Comparison of ENCODE assay signal across 19 cellular contexts in genomic region chr15:99427668-99428361, GRCh38.
DNase-seq lines count a peak whose midpoint lies in the region; ATAC-seq and TF ChIP-seq lines count a peak whose summit lies in the region.
"Had no signal": no experiment of that assay in that cellular context is flagged by ENCODE, and none has a peak within 500 bp of the region (broad histone marks: within the 10 kb centered on the region; RNA-seq: fewer than 3 reads in every experiment).

No MANE protein-coding gene starts in this region.

- no peak overlapping the region for H3K27ac ChIP-seq in IMR-90 (ENCODE audit: insufficient read depth, low read length)
- H3K27ac ChIP-seq in gastroesophageal sphincter: no peak overlapping the region

- H2BK20ac ChIP-seq in IMR-90 (ENCODE audit: low read depth, low read length): no peak overlapping the region

- H3K9me3 ChIP-seq in IMR-90 (ENCODE audit: control insufficient read depth, insufficient read depth, low read length): no peaks in the 10 kb centered on the region
- H3K9me3 ChIP-seq in gastroesophageal sphincter: no peaks in the 10 kb centered on the region

- no peaks in the 10 kb centered on the region for H3K36me3 Mint-ChIP-seq in activated naive CD4-positive, alpha-beta T cell treated with anti-CD3 and anti-CD28 coated beads, Interleukin-2, amount 10 ng/mL, durations not matched to agents 7 days and 5 days
- H3K36me3 Mint-ChIP-seq in activated naive CD4-positive, alpha-beta T cell treated with anti-CD3 and anti-CD28 coated beads for 36 hours (ENCODE audit: low read depth): no peaks in the 10 kb centered on the region
- H3K36me3 Mint-ChIP-seq in dendritic cell treated with granulocyte-macrophage colony-stimulating factor and Interleukin-4, amounts not matched to agents 40 ng/mL and 50 ng/mL, for 4 days (ENCODE audit: low read depth): no peaks in the 10 kb centered on the region
- H3K36me3 Mint-ChIP-seq: CD8-positive, alpha-beta memory T cell; immature natural killer cell; naive thymus-derived CD8-positive, alpha-beta T cell had no signal

- no TSS peak for BruUV-seq in IMR-90 (replicated peaks; lab: Mats Ljungman, UMichigan)

- in situ Hi-C loops in IMR-90 (cut with MboI; ENCODE audit: low sequenced_read_pairs): no loop called here

- no peak overlapping the region for H3K23ac ChIP-seq in IMR-90 (ENCODE audit: low read depth, low read length)

- H3K4me3 ChIP-seq in IMR-90 (ENCODE audit: insufficient read depth, low read depth, low read length) (no peak overlapping the region), gastroesophageal sphincter (no peak overlapping the region)

- no peak overlapping the region for H3K14ac ChIP-seq in IMR-90 (replicated peaks; ENCODE audit: low read depth, low read length)

- dilution Hi-C loops in IMR-90 (cut with HindIII; ENCODE audit: low sequenced_read_pairs, unreplicated experiment): no loop called here

- no peak for TF ChIP-seq EP300 in gastroesophageal sphincter (IDR thresholded peaks at IDR 0.05)

- peaks cover 16% of the 10 kb centered on the region for H3K27me3 Mint-ChIP-seq in activated naive CD4-positive, alpha-beta T cell treated with anti-CD3 and anti-CD28 coated beads, Interleukin-2, amount 10 ng/mL, durations not matched to agents 7 days and 5 days
- H3K27me3 Mint-ChIP-seq in activated naive CD4-positive, alpha-beta T cell treated with anti-CD3 and anti-CD28 coated beads for 36 hours (ENCODE audit: low read depth): no peaks in the 10 kb centered on the region
- peaks cover 6% of the 10 kb centered on the region for H3K27me3 Mint-ChIP-seq in dendritic cell treated with granulocyte-macrophage colony-stimulating factor and Interleukin-4, amounts not matched to agents 40 ng/mL and 50 ng/mL, for 4 days
- H3K27me3 Mint-ChIP-seq: activated CD8-positive, alpha-beta T cell treated with anti-CD3 and anti-CD28 coated beads for 36 hours; naive thymus-derived CD8-positive, alpha-beta T cell had no signal

- H3K36me3 ChIP-seq in IMR-90 (ENCODE audit: control insufficient read depth, insufficient read depth, low read length) (no peaks in the 10 kb centered on the region), gastroesophageal sphincter (no peaks in the 10 kb centered on the region)

- H4K91ac ChIP-seq in IMR-90 (ENCODE audit: insufficient read depth, low read depth, low read length): no peak overlapping the region

- peak overlapping the region; percentile 6 for H2AFZ ChIP-seq in IMR-90 (replicated peaks; ENCODE audit: low read length, poor library complexity)

- peak; percentile 8 for DNase-seq in activated naive CD4-positive, alpha-beta T cell treated with anti-CD3 and anti-CD28 coated beads, Interleukin-2, amount 10 ng/mL, durations not matched to agents 7 days and 5 days
- no peak for DNase-seq in activated naive CD4-positive, alpha-beta T cell treated with anti-CD3 and anti-CD28 coated beads for 36 hours
- DNase-seq in IMR-90 (no peak), sciatic nerve (ENCODE audit: low spot score) (peak; percentile 53)
- DNase-seq: activated CD8-positive, alpha-beta T cell treated with anti-CD3 and anti-CD28 coated beads for 36 hours; activated gamma-delta T cell treated with Interleukin-2 at 50 U/mL for 16 hours; CD8-positive, alpha-beta memory T cell; DMS79; endodermal cell; HCEC 1CT; immature natural killer cell; NCI-H1417; small intestine; stimulated activated CD4-positive, alpha-beta T cell treated with anti-CD3 and anti-CD28 coated beads, Interleukin-4, amount 100 ng/mL, for 24 hours; substantia nigra had no signal

- no peaks in the 10 kb centered on the region for H3K9me3 Mint-ChIP-seq in activated naive CD4-positive, alpha-beta T cell treated with anti-CD3 and anti-CD28 coated beads, Interleukin-2, amount 10 ng/mL, durations not matched to agents 7 days and 5 days
- H3K9me3 Mint-ChIP-seq in activated naive CD4-positive, alpha-beta T cell treated with anti-CD3 and anti-CD28 coated beads for 36 hours: no peaks in the 10 kb centered on the region
- no peaks in the 10 kb centered on the region for H3K9me3 Mint-ChIP-seq in dendritic cell treated with granulocyte-macrophage colony-stimulating factor and Interleukin-4, amounts not matched to agents 40 ng/mL and 50 ng/mL, for 4 days
- H3K9me3 Mint-ChIP-seq: activated CD8-positive, alpha-beta T cell treated with anti-CD3 and anti-CD28 coated beads for 36 hours; endodermal cell; naive thymus-derived CD8-positive, alpha-beta T cell had no signal

- H3K79me1 ChIP-seq in IMR-90 (ENCODE audit: low read depth in 1 of 2, low read length in 2 of 2): no peaks in the 10 kb centered on the region

- H3K27me3 ChIP-seq in IMR-90 (ENCODE audit: control insufficient read depth, insufficient read depth, low read length): no peaks in the 10 kb centered on the region
- no peaks in the 10 kb centered on the region for H3K27me3 ChIP-seq in gastroesophageal sphincter

- H3K4me3 Mint-ChIP-seq in activated naive CD4-positive, alpha-beta T cell treated with anti-CD3 and anti-CD28 coated beads, Interleukin-2, amount 10 ng/mL, durations not matched to agents 7 days and 5 days: no peak overlapping the region
- no peak overlapping the region for H3K4me3 Mint-ChIP-seq in activated naive CD4-positive, alpha-beta T cell treated with anti-CD3 and anti-CD28 coated beads for 36 hours
- H3K4me3 Mint-ChIP-seq in dendritic cell treated with granulocyte-macrophage colony-stimulating factor and Interleukin-4, amounts not matched to agents 40 ng/mL and 50 ng/mL, for 4 days: no peak overlapping the region
- H3K4me3 Mint-ChIP-seq: activated CD8-positive, alpha-beta T cell treated with anti-CD3 and anti-CD28 coated beads for 36 hours; CD8-positive, alpha-beta memory T cell; endodermal cell; immature natural killer cell had no signal

- no peak overlapping the region for H2BK120ac ChIP-seq in IMR-90 (ENCODE audit: low read depth, low read length)

- no peak overlapping the region for H3K56ac ChIP-seq in IMR-90 (ENCODE audit: extremely low read depth, insufficient read depth, low read length)

- H2AK9ac ChIP-seq in IMR-90 (replicated peaks; ENCODE audit: low read depth, low read length, poor library complexity): no peak overlapping the region

- no peak for TF ChIP-seq POLR2A in IMR-90 (IDR thresholded peaks at IDR 0.05; ENCODE audit: low read depth, low read length)
- TF ChIP-seq POLR2A in gastroesophageal sphincter (IDR thresholded peaks at IDR 0.05): no peak

- no peaks in the 10 kb centered on the region for H4K20me1 ChIP-seq in IMR-90 (ENCODE audit: insufficient read depth, low read length)

- H3K9ac ChIP-seq in IMR-90 (ENCODE audit: low read depth, low read length): no peak overlapping the region

- 0 out of 2 replicates have a peak overlapping the region, but pooled peaks have one; percentile 57 for H2AK5ac ChIP-seq in IMR-90 (ENCODE audit: low read depth, low read length)

- no peak overlapping the region for H4K5ac ChIP-seq in IMR-90 (ENCODE audit: low read depth, low read length)

- no peak overlapping the region for H3K18ac ChIP-seq in IMR-90 (ENCODE audit: low read depth, low read length)

- H3K4me2 ChIP-seq in IMR-90 (ENCODE audit: low read depth, low read length): no peak overlapping the region

- H3K4me1 ChIP-seq in IMR-90 (ENCODE audit: control insufficient read depth, insufficient read depth, low read length) (peaks cover 11% of the 10 kb centered on the region), gastroesophageal sphincter (peaks cover 0 to 26% (median 13%) of the 10 kb centered on the region in 3 donors)

- H2BK15ac ChIP-seq in IMR-90 (ENCODE audit: low read depth, low read length): no peak overlapping the region

- no peak overlapping the region for H4K8ac ChIP-seq in IMR-90 (ENCODE audit: low read depth in 2 of 2, low read length in 2 of 2)

- 94% methylated on average over 16 of the region's 22 CpGs; no CpG with 5 or more reads in 1 of the 2 experiments for WGBS in IMR-90 (ENCODE audit: extremely low coverage in 2 of 2, insufficient read length in 1 of 2), 2 experiments
- 89 to 90% methylated on average over 12 to 19 of the region's 22 CpGs for WGBS in gastroesophageal sphincter (ENCODE audit: low coverage in 1 of 2), 2 donors

- no peak for TF ChIP-seq RAD21 in IMR-90 (IDR thresholded peaks at IDR 0.05; ENCODE audit: low read length)

- CTCF ChIA-PET in activated naive CD4-positive, alpha-beta T cell treated with anti-CD3 and anti-CD28 coated beads, Interleukin-2, amount 10 ng/mL, durations not matched to agents 7 days and 5 days (lab: Charles Lee): no interaction called here
- CTCF ChIA-PET in activated naive CD4-positive, alpha-beta T cell treated with anti-CD3 and anti-CD28 coated beads for 36 hours (lab: Charles Lee): interaction anchor here (0.6 kb wide), 1 partner anchor 77 kb away, joined by 5 read pairs; no protein-coding TSS in a partner anchor
- CTCF ChIA-PET in IMR-90 (lab: Yijun Ruan, JAX): no interaction called here

- intact Hi-C loops in activated naive CD4-positive, alpha-beta T cell treated with anti-CD3 and anti-CD28 coated beads for 36 hours (cut with micrococcal nuclease): loop anchor here (5.0 to 10.0 kb wide), 3 partner anchors 139 to 417 kb away; partner anchors contain the start of gene MEF2A
- intact Hi-C loops in IMR-90 (cut with micrococcal nuclease) (no loop called here), sciatic nerve (cut with DNase I) (no loop called here)
- intact Hi-C loops in dendritic cell treated with granulocyte-macrophage colony-stimulating factor and Interleukin-4, amounts not matched to agents 40 ng/mL and 50 ng/mL, for 4 days (cut with micrococcal nuclease): no loop called here

- TF ChIP-seq CTCF in IMR-90 (conservative IDR thresholded peaks at IDR 0.05; ENCODE audit: low read depth, low read length) (no peak), gastroesophageal sphincter (IDR thresholded peaks at IDR 0.05) (no peak)

- H3K27ac Mint-ChIP-seq in activated naive CD4-positive, alpha-beta T cell treated with anti-CD3 and anti-CD28 coated beads, Interleukin-2, amount 10 ng/mL, durations not matched to agents 7 days and 5 days: no peak overlapping the region
- no peak overlapping the region for H3K27ac Mint-ChIP-seq in activated naive CD4-positive, alpha-beta T cell treated with anti-CD3 and anti-CD28 coated beads for 36 hours
- peak overlapping the region; percentile 12 for H3K27ac Mint-ChIP-seq in dendritic cell treated with granulocyte-macrophage colony-stimulating factor and Interleukin-4, amounts not matched to agents 40 ng/mL and 50 ng/mL, for 4 days
- H3K27ac Mint-ChIP-seq: activated CD8-positive, alpha-beta T cell treated with anti-CD3 and anti-CD28 coated beads for 36 hours; CD8-positive, alpha-beta memory T cell; endodermal cell; immature natural killer cell had no signal

- no peak overlapping the region for H2BK5ac ChIP-seq in IMR-90 (ENCODE audit: low read depth, low read length, poor library complexity, severe bottlenecking)

- ATAC-seq in IMR-90 (ENCODE audit: low read depth) (no peak), sciatic nerve (no peak), GM21367 (IDR thresholded peaks at IDR 0.05; ENCODE audit: unreplicated experiment) (no peak), gastroesophageal sphincter (no peak)
- ATAC-seq: activated CD8-positive, alpha-beta T cell treated with anti-CD3 and anti-CD28 coated beads for 36 hours; naive thymus-derived CD8-positive, alpha-beta T cell had no signal

- peaks cover 61% of the 10 kb centered on the region for H3K4me1 Mint-ChIP-seq in activated naive CD4-positive, alpha-beta T cell treated with anti-CD3 and anti-CD28 coated beads, Interleukin-2, amount 10 ng/mL, durations not matched to agents 7 days and 5 days
- H3K4me1 Mint-ChIP-seq in activated naive CD4-positive, alpha-beta T cell treated with anti-CD3 and anti-CD28 coated beads for 36 hours (ENCODE audit: low read depth): peaks cover 46% of the 10 kb centered on the region
- peaks cover 59% of the 10 kb centered on the region for H3K4me1 Mint-ChIP-seq in dendritic cell treated with granulocyte-macrophage colony-stimulating factor and Interleukin-4, amounts not matched to agents 40 ng/mL and 50 ng/mL, for 4 days (ENCODE audit: low read depth)
- H3K4me1 Mint-ChIP-seq: endodermal cell had no signal

- H3K4ac ChIP-seq in IMR-90 (ENCODE audit: low read depth, low read length): no peak overlapping the region

- H3K9me1 ChIP-seq in IMR-90 (ENCODE audit: insufficient read depth, low read length): peaks cover 19% of the 10 kb centered on the region

- POLR2A ChIA-PET in IMR-90 (lab: Charles Lee; ENCODE audit: unreplicated experiment): no interaction called here

Comparison
In these comparisons a context has a peak if more than half of its experiments do, and no peak if none do; other contexts are left out.
1. DNase-seq: peak in activated naive CD4-positive, alpha-beta T cell treated with anti-CD3 and anti-CD28 coated beads, Interleukin-2, amount 10 ng/mL, durations not matched to agents 7 days and 5 days (single experiment) and sciatic nerve (single experiment); none in activated naive CD4-positive, alpha-beta T cell treated with anti-CD3 and anti-CD28 coated beads for 36 hours (single experiment) and IMR-90 (single experiment).